In the genomic region with DNA sequence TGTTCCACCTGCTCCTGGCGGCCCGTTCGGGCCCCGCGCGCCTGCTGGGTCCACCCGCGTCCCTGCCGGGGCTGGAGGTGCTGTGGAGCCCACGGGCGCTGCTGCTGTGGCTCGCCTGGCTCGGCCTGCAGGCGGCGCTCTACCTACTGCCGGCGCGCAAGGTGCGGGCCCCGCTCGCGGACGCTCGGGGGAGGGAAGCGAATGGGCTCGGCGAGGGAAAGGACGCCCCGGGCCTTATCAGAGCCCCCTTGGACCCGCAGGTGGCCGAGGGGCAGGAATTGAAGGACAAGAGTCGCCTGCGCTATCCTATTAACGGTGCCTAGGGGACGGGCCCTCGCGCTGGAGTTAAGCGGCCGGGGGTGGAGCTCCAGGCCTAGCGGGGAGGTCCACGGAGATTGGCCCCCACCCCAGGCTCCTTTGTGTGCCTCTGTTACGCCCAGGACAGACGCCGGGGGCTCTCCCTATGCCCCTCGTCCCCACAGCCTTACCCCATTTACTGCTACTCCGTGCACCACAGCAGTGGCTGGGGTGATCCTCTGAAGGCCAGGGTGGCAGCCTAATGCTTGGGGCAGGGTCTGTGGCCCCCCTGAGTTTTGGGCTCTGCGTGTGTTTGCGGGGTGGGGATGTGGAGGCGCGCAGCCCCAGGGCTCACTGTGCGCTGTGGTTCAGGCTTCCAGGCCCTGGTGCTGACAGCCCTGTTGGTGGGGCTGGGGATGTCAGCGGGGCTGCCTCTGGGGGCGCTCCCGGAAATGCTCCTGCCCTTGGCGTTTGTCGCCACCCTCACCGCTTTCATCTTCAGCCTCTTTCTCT, we compare ENCODE assay signal across 1 cellular context.
TF ChIP-seq lines count a peak whose summit lies in the region.

No MANE protein-coding gene starts in this region.

TF ChIP-seq in GM12878, 131 proteins besides CTCF, POLR2A, EP300 and RAD21 (continued from another document and continues in another):
- TF ChIP-seq YBX1 (IDR thresholded peaks at IDR 0.05) (no peak), ESRRA (IDR thresholded peaks at IDR 0.05; ENCODE audit: low read length) (no peak), RBBP5 (conservative IDR thresholded peaks at IDR 0.05) (no peak), SIX5 (IDR thresholded peaks at IDR 0.05; ENCODE audit: low read depth, low read length, severe bottlenecking) (no peak), SP1 (IDR thresholded peaks at IDR 0.05; ENCODE audit: low read depth, low read length) (no peak), NR2C2 (IDR thresholded peaks at IDR 0.05; ENCODE audit: borderline replicate concordance, control insufficient read depth, insufficient read length, low read depth) (no peak), RAD51 (IDR thresholded peaks at IDR 0.05) (no peak), BHLHE40 (IDR thresholded peaks at IDR 0.05; ENCODE audit: borderline replicate concordance in 1 of 2, low read depth in 2 of 2, low read length in 1 of 2) (peak; percentile 34 to 65; a peak in 1 of 4 replicates), MEF2B (IDR thresholded peaks at IDR 0.05; ENCODE audit: partially characterized antibody, poor library complexity, severe bottlenecking) (no peak), ZBED1 (IDR thresholded peaks at IDR 0.05; ENCODE audit: borderline replicate concordance) (no peak), SMARCA5 (IDR thresholded peaks at IDR 0.05) (peak; percentile 97), MTA2 (IDR thresholded peaks at IDR 0.05; ENCODE audit: low read depth) (no peak; the same call in 1 of the 2 replicates), IKZF2 (IDR thresholded peaks at IDR 0.05) (no peak), YY1 (IDR thresholded peaks at IDR 0.05; ENCODE audit: low read depth, low read length) (peak; percentile 53; the same call in 1 of the 2 replicates), RB1 (IDR thresholded peaks at IDR 0.05; ENCODE audit: borderline replicate concordance) (peak; percentile 38; the same call in 1 of the 2 replicates), CBX5 (IDR thresholded peaks at IDR 0.05; ENCODE audit: low read depth) (no peak), TARDBP (IDR thresholded peaks at IDR 0.05; ENCODE audit: borderline replicate concordance) (peak; percentile 21; the same call in 1 of the 2 replicates), CHD2 (IDR thresholded peaks at IDR 0.05; ENCODE audit: borderline replicate concordance, low read depth, low read length) (no peak), TBL1XR1 (IDR thresholded peaks at IDR 0.05; ENCODE audit: low read depth, low read length) (no peak), ATF7 (IDR thresholded peaks at IDR 0.05; ENCODE audit: low read depth) (no peak), SIN3A (IDR thresholded peaks at IDR 0.05; ENCODE audit: low read depth, low read length) (no peak), NFXL1 (IDR thresholded peaks at IDR 0.05; ENCODE audit: borderline replicate concordance) (no peak), STAT3 (IDR thresholded peaks at IDR 0.05; ENCODE audit: low read depth, low read length) (no peak)
- TF ChIP-seq, protein P1, sequence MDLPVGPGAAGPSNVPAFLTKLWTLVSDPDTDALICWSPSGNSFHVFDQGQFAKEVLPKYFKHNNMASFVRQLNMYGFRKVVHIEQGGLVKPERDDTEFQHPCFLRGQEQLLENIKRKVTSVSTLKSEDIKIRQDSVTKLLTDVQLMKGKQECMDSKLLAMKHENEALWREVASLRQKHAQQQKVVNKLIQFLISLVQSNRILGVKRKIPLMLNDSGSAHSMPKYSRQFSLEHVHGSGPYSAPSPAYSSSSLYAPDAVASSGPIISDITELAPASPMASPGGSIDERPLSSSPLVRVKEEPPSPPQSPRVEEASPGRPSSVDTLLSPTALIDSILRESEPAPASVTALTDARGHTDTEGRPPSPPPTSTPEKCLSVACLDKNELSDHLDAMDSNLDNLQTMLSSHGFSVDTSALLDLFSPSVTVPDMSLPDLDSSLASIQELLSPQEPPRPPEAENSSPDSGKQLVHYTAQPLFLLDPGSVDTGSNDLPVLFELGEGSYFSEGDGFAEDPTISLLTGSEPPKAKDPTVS (IDR thresholded peaks at IDR 0.05; ENCODE audit: low read depth, low read length) = no peak
- TF ChIP-seq, protein P2, sequence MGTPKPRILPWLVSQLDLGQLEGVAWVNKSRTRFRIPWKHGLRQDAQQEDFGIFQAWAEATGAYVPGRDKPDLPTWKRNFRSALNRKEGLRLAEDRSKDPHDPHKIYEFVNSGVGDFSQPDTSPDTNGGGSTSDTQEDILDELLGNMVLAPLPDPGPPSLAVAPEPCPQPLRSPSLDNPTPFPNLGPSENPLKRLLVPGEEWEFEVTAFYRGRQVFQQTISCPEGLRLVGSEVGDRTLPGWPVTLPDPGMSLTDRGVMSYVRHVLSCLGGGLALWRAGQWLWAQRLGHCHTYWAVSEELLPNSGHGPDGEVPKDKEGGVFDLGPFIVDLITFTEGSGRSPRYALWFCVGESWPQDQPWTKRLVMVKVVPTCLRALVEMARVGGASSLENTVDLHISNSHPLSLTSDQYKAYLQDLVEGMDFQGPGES (IDR thresholded peaks at IDR 0.05) = no peak
- TF ChIP-seq, protein P3, sequence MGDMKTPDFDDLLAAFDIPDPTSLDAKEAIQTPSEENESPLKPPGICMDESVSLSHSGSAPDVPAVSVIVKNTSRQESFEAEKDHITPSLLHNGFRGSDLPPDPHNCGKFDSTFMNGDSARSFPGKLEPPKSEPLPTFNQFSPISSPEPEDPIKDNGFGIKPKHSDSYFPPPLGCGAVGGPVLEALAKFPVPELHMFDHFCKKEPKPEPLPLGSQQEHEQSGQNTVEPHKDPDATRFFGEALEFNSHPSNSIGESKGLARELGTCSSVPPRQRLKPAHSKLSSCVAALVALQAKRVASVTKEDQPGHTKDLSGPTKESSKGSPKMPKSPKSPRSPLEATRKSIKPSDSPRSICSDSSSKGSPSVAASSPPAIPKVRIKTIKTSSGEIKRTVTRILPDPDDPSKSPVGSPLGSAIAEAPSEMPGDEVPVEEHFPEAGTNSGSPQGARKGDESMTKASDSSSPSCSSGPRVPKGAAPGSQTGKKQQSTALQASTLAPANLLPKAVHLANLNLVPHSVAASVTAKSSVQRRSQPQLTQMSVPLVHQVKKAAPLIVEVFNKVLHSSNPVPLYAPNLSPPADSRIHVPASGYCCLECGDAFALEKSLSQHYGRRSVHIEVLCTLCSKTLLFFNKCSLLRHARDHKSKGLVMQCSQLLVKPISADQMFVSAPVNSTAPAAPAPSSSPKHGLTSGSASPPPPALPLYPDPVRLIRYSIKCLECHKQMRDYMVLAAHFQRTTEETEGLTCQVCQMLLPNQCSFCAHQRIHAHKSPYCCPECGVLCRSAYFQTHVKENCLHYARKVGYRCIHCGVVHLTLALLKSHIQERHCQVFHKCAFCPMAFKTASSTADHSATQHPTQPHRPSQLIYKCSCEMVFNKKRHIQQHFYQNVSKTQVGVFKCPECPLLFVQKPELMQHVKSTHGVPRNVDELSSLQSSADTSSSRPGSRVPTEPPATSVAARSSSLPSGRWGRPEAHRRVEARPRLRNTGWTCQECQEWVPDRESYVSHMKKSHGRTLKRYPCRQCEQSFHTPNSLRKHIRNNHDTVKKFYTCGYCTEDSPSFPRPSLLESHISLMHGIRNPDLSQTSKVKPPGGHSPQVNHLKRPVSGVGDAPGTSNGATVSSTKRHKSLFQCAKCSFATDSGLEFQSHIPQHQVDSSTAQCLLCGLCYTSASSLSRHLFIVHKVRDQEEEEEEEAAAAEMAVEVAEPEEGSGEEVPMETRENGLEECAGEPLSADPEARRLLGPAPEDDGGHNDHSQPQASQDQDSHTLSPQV (IDR thresholded peaks at IDR 0.05) = no peak
- TF ChIP-seq, protein P4, sequence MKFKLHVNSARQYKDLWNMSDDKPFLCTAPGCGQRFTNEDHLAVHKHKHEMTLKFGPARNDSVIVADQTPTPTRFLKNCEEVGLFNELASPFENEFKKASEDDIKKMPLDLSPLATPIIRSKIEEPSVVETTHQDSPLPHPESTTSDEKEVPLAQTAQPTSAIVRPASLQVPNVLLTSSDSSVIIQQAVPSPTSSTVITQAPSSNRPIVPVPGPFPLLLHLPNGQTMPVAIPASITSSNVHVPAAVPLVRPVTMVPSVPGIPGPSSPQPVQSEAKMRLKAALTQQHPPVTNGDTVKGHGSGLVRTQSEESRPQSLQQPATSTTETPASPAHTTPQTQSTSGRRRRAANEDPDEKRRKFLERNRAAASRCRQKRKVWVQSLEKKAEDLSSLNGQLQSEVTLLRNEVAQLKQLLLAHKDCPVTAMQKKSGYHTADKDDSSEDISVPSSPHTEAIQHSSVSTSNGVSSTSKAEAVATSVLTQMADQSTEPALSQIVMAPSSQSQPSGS (IDR thresholded peaks at IDR 0.05; ENCODE audit: low read length) = no peak
- TF ChIP-seq, protein P5, sequence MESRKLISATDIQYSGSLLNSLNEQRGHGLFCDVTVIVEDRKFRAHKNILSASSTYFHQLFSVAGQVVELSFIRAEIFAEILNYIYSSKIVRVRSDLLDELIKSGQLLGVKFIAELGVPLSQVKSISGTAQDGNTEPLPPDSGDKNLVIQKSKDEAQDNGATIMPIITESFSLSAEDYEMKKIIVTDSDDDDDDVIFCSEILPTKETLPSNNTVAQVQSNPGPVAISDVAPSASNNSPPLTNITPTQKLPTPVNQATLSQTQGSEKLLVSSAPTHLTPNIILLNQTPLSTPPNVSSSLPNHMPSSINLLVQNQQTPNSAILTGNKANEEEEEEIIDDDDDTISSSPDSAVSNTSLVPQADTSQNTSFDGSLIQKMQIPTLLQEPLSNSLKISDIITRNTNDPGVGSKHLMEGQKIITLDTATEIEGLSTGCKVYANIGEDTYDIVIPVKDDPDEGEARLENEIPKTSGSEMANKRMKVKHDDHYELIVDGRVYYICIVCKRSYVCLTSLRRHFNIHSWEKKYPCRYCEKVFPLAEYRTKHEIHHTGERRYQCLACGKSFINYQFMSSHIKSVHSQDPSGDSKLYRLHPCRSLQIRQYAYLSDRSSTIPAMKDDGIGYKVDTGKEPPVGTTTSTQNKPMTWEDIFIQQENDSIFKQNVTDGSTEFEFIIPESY (IDR thresholded peaks at IDR 0.05) = no peak
- TF ChIP-seq, protein P6, sequence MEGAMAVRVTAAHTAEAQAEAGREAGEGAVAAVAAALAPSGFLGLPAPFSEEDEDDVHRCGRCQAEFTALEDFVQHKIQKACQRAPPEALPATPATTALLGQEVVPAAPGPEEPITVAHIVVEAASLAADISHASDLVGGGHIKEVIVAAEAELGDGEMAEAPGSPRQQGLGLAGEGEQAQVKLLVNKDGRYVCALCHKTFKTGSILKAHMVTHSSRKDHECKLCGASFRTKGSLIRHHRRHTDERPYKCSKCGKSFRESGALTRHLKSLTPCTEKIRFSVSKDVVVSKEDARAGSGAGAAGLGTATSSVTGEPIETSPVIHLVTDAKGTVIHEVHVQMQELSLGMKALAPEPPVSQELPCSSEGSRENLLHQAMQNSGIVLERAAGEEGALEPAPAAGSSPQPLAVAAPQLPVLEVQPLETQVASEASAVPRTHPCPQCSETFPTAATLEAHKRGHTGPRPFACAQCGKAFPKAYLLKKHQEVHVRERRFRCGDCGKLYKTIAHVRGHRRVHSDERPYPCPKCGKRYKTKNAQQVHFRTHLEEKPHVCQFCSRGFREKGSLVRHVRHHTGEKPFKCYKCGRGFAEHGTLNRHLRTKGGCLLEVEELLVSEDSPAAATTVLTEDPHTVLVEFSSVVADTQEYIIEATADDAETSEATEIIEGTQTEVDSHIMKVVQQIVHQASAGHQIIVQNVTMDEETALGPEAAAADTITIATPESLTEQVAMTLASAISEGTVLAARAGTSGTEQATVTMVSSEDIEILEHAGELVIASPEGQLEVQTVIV (IDR thresholded peaks at IDR 0.05; ENCODE audit: borderline replicate concordance, partially characterized antibody) = no peak
- TF ChIP-seq, protein P7, sequence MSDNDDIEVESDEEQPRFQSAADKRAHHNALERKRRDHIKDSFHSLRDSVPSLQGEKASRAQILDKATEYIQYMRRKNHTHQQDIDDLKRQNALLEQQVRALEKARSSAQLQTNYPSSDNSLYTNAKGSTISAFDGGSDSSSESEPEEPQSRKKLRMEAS (IDR thresholded peaks at IDR 0.05; ENCODE audit: low read depth, low read length) = no peak; the same call in 1 of the 2 replicates
- TF ChIP-seq, protein P8, sequence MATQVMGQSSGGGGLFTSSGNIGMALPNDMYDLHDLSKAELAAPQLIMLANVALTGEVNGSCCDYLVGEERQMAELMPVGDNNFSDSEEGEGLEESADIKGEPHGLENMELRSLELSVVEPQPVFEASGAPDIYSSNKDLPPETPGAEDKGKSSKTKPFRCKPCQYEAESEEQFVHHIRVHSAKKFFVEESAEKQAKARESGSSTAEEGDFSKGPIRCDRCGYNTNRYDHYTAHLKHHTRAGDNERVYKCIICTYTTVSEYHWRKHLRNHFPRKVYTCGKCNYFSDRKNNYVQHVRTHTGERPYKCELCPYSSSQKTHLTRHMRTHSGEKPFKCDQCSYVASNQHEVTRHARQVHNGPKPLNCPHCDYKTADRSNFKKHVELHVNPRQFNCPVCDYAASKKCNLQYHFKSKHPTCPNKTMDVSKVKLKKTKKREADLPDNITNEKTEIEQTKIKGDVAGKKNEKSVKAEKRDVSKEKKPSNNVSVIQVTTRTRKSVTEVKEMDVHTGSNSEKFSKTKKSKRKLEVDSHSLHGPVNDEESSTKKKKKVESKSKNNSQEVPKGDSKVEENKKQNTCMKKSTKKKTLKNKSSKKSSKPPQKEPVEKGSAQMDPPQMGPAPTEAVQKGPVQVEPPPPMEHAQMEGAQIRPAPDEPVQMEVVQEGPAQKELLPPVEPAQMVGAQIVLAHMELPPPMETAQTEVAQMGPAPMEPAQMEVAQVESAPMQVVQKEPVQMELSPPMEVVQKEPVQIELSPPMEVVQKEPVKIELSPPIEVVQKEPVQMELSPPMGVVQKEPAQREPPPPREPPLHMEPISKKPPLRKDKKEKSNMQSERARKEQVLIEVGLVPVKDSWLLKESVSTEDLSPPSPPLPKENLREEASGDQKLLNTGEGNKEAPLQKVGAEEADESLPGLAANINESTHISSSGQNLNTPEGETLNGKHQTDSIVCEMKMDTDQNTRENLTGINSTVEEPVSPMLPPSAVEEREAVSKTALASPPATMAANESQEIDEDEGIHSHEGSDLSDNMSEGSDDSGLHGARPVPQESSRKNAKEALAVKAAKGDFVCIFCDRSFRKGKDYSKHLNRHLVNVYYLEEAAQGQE (IDR thresholded peaks at IDR 0.05; ENCODE audit: low read depth, low read length) = no peak
- TF ChIP-seq, protein P9, sequence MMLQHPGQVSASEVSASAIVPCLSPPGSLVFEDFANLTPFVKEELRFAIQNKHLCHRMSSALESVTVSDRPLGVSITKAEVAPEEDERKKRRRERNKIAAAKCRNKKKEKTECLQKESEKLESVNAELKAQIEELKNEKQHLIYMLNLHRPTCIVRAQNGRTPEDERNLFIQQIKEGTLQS (IDR thresholded peaks at IDR 0.05; ENCODE audit: borderline replicate concordance, extremely low read depth, low read depth, low read length) = no peak
- TF ChIP-seq, protein P10, sequence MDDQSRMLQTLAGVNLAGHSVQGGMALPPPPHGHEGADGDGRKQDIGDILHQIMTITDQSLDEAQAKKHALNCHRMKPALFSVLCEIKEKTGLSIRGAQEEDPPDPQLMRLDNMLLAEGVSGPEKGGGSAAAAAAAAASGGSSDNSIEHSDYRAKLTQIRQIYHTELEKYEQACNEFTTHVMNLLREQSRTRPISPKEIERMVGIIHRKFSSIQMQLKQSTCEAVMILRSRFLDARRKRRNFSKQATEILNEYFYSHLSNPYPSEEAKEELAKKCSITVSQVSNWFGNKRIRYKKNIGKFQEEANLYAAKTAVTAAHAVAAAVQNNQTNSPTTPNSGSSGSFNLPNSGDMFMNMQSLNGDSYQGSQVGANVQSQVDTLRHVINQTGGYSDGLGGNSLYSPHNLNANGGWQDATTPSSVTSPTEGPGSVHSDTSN (IDR thresholded peaks at IDR 0.05; ENCODE audit: insufficient replicate concordance, low read depth, low read length) = peak; percentile 52
- TF ChIP-seq, protein P11, sequence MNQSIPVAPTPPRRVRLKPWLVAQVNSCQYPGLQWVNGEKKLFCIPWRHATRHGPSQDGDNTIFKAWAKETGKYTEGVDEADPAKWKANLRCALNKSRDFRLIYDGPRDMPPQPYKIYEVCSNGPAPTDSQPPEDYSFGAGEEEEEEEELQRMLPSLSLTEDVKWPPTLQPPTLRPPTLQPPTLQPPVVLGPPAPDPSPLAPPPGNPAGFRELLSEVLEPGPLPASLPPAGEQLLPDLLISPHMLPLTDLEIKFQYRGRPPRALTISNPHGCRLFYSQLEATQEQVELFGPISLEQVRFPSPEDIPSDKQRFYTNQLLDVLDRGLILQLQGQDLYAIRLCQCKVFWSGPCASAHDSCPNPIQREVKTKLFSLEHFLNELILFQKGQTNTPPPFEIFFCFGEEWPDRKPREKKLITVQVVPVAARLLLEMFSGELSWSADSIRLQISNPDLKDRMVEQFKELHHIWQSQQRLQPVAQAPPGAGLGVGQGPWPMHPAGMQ (IDR thresholded peaks at IDR 0.05; ENCODE audit: borderline replicate concordance) = no peak
